In the genomic region with DNA sequence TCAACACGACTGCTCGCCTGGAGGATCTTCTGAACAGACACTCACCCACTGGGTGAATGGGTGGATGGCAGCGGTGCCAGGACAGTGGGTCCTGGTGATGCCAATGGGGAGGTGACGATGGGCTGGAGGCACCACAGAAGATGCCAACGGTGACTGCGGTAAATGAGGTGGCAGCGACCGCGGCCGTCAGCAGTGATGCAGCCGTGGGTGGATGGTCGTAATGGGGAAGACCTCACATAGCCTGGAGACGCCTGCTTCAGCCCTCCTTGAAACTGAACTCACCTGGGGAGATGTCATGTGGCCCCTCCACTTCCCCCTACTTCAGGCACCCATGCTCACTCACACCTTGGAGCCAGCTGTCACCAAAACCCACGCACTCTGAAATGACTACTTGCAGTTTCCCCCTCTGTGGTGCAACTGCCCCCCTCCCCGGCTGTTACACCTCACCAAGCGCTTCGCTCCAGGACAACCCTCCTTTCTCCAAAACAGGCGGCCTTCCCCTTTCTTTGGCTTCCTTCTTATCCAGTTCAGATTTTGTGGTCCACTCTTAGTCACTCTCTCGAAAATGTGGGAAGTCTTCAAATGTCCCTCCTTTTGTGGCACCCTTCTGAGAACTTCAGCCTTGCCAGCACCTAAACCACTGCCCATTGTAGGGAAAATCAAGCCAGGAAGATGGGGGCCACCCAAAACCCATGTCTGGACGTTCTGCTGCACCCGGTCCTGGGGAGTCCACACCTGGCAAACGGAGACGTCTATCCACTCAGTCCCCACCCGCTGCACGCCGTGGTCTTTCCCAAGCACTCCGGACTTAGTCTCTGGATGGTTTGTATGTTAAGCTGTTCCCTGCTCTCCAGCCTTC, we compare ENCODE assay signal across 9 cellular contexts. TPM values are rescaled to one million over a fixed set of nuclear protein-coding genes. Genes with fewer than 3 reads are reported as not detected.
DNase-seq lines count a peak whose midpoint lies in the region; ATAC-seq, FAIRE-seq and TF ChIP-seq lines count a peak whose summit lies in the region.
"Had no signal": no experiment of that assay in that cellular context is flagged by ENCODE, and none has a peak within 500 bp of the region (broad histone marks: within the 10 kb centered on the region; RNA-seq: fewer than 3 reads in every experiment).

No MANE protein-coding gene starts in this region.

- POLR2A ChIA-PET in GM10248 (lab: Yijun Ruan, JAX) = interaction anchor here (0.7 kb wide), 1 partner anchor 331 kb away, joined by 3 read pairs; no protein-coding TSS in a partner anchor

- peaks cover 3% of the 10 kb centered on the region for H3K4me1 Mint-ChIP-seq in brain

- H3K9me3 Mint-ChIP-seq in brain = peaks cover 0 to 6% (median 0%) of the 10 kb centered on the region in 5 experiments

- peak; percentile 93 for DNase-seq in GM10248 (ENCODE audit: extremely low spot score)
- no peak for DNase-seq in kidney
- DNase-seq in mucosa of gallbladder (ENCODE audit: low spot score) = no peak
- DNase-seq in NCI-H2107 treated with DMSO at 0.1 percent for 48 hours (lab: John Stamatoyannopoulos, UW; ENCODE audit: unreplicated experiment) = no peak
- DNase-seq in esophagus muscularis mucosa (ENCODE audit: extremely low spot score) = no peak

- peaks cover 24% of the 10 kb centered on the region for H3K27me3 Mint-ChIP-seq in brain

- no peak for TF ChIP-seq EP300 in esophagus muscularis mucosa (IDR thresholded peaks at IDR 0.05)

- H3K36me3 Mint-ChIP-seq in brain = no peaks in the 10 kb centered on the region

- CTCF ChIA-PET in GM10248 (lab: Yijun Ruan, JAX) = interaction anchor here (0.7 to 4.5 kb wide), 2 partner anchors 13 to 313 kb away, joined by 3 to 27 read pairs; a partner anchor contains a TSS

- ATAC-seq in GM19397 (IDR thresholded peaks at IDR 0.05; ENCODE audit: unreplicated experiment) = peak; percentile 69
- ATAC-seq in HG03175 (IDR thresholded peaks at IDR 0.05; ENCODE audit: unreplicated experiment) = peak; percentile 68

- H3K36me3 ChIP-seq in kidney (ENCODE audit: control insufficient read depth in 1 of 2, insufficient read depth in 2 of 2, low read length in 2 of 2) (no peaks in the 10 kb centered on the region), esophagus muscularis mucosa (no peaks in the 10 kb centered on the region)

- no peak overlapping the region for H3K9ac ChIP-seq in kidney (ENCODE audit: low read length in 2 of 2)

- no peak overlapping the region for H3K4me3 ChIP-seq in kidney (ENCODE audit: low read length in 2 of 2)
- H3K4me3 ChIP-seq in esophagus muscularis mucosa = no peak overlapping the region

- FAIRE-seq in kidney (lab: Jason Lieb, UNC) = no peak
- FAIRE-seq: G401.6 had no signal

- TF ChIP-seq POLR2A in esophagus muscularis mucosa (IDR thresholded peaks at IDR 0.05; ENCODE audit: low read depth) = no peak

- TF ChIP-seq CTCF in GM10248 (IDR thresholded peaks at IDR 0.05; ENCODE audit: control extremely low read depth, extremely low read depth, low read depth, missing control alignments) (no peak), brain (conservative IDR thresholded peaks at IDR 0.05) (no peak), kidney (IDR thresholded peaks at IDR 0.05; ENCODE audit: borderline replicate concordance, extremely low read depth, insufficient read depth) (no peak), esophagus muscularis mucosa (IDR thresholded peaks at IDR 0.05) (no peak)

- peaks cover 0 to 76% (median 20%) of the 10 kb centered on the region in 4 donors for H3K27me3 ChIP-seq in esophagus muscularis mucosa

- 82% methylated on average over 27 of the region's 27 CpGs for WGBS in esophagus muscularis mucosa

- intact Hi-C loops in kidney (cut with DNase I) (no loop called here), esophagus muscularis mucosa (cut with DNase I) (no loop called here)

- peak overlapping the region in 3 of 5 experiments; percentile 4 to 16 (median 12) for H3K27ac Mint-ChIP-seq in brain

- H3K27ac ChIP-seq in kidney (ENCODE audit: low read depth in 2 of 2, low read length in 2 of 2) (no peak overlapping the region), esophagus muscularis mucosa (replicated peaks in 1 of 4) (no peak overlapping the region)

- H3K9me3 ChIP-seq in kidney (ENCODE audit: control insufficient read depth in 1 of 2, low read length in 2 of 2) (no peaks in the 10 kb centered on the region), esophagus muscularis mucosa (no peaks in the 10 kb centered on the region)

- H3K4me3 Mint-ChIP-seq in brain = no peak overlapping the region

- peaks cover 5 to 35% of the 10 kb centered on the region in 2 donors for H3K4me1 ChIP-seq in kidney (ENCODE audit: control insufficient read depth in 1 of 2, insufficient read depth in 1 of 2, low read depth in 1 of 2, low read length in 2 of 2)
- H3K4me1 ChIP-seq in esophagus muscularis mucosa = peaks cover 50 to 52% (median 51%) of the 10 kb centered on the region in 4 donors

RNA-seq across cellular contexts. Expression of a gene that starts 10.4 kb away (rescaled TPM):
- not detected for polyA plus RNA-seq in brain (ENCODE audit: insufficient read depth, low read depth, low replicate concordance)
- total RNA-seq in kidney = not detected
- not detected for polyA plus RNA-seq in kidney (ENCODE audit: insufficient read depth, low read depth, low replicate concordance)
- total RNA-seq in mucosa of gallbladder = not detected
- total RNA-seq in esophagus muscularis mucosa = not detected

RNA-seq across cellular contexts. Expression of a gene that starts 14.2 kb away (rescaled TPM):
- polyA plus RNA-seq in brain (ENCODE audit: insufficient read depth, low read depth, low replicate concordance) (99.4 TPM), kidney (ENCODE audit: insufficient read depth, low read depth, low replicate concordance) (73.1 TPM)
- total RNA-seq in kidney (78.0 TPM), mucosa of gallbladder (72.3 TPM), esophagus muscularis mucosa (100 to 1,000 TPM; 110 to 162 (median 134) TPM)

RNA-seq across cellular contexts. Expression of a gene that starts 19.9 kb away (rescaled TPM):
- 16.4 TPM for polyA plus RNA-seq in brain (ENCODE audit: insufficient read depth, low read depth, low replicate concordance)
- 24.0 TPM for total RNA-seq in kidney
- polyA plus RNA-seq in kidney (ENCODE audit: insufficient read depth, low read depth, low replicate concordance) = 4.5 TPM
- total RNA-seq in mucosa of gallbladder = 9.0 TPM
- 10 to 100 TPM in 3 of 4 donors, 1 to 10 TPM in 1; 9.6 to 22.8 (median 13.8) TPM for total RNA-seq in esophagus muscularis mucosa

RNA-seq across cellular contexts. Expression of a gene that starts 44.0 kb away (rescaled TPM):
- polyA plus RNA-seq in brain (ENCODE audit: insufficient read depth, low read depth, low replicate concordance) = 77.8 TPM
- 52.3 TPM for total RNA-seq in kidney
- 24.4 TPM for polyA plus RNA-seq in kidney (ENCODE audit: insufficient read depth, low read depth, low replicate concordance)
- 53.0 TPM for total RNA-seq in mucosa of gallbladder
- 10 to 100 TPM; 39.5 to 64.9 (median 53.1) TPM for total RNA-seq in esophagus muscularis mucosa
